ENCODE assay signal across 8 cellular contexts in the genomic region with DNA sequence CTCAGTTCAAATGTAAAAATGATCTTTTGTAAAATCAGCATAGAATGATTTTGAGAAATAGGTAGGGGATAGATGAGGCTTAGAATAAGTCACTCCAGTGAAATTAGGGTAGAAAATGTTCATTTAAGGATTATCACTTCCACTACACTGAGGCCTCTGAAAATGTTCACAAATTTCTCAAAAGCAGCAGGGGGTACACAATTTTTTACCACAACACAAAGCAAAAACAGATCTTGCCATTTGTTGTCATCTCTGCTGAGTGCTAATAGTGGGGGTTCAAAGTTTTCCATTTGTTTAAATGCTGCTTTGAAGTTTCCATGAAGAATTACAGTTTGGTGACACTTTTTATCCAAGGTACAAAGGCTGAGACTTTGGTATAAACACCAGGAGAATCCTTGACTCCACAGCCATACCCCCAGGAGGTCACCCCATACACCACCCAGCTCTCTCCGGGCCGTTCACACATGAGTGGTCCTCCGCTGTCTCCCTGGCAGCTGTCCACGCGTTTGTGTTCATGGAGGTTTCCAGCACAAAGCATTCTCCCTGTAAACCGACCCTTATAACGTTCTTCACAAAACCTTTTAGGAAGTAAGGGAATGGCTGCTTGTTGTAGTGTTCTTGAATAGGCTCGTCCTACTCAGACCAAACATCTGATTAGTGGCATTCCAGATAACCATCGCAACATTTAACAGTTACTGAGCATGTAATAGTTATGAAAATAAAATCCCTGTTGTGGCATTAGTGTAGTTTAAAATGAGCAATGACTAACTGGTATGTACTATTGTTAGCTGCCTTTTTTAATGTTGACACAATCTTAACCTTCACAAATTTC.
DNase-seq lines count a peak whose midpoint lies in the region; ATAC-seq and TF ChIP-seq lines count a peak whose summit lies in the region.

No MANE protein-coding gene starts in this region.

- H3K9ac ChIP-seq in OCI-LY1 (ENCODE audit: low read length): peak overlapping the region; percentile 31; the same call in 1 of the 2 replicates

- peaks cover 13% of the 10 kb centered on the region for H3K79me2 ChIP-seq in OCI-LY1 (ENCODE audit: insufficient read depth, low read length)

- DNase-seq in activated T-cell treated with anti-CD3 and anti-CD28 coated beads, Interleukin-2, amount 50 U/mL, for 24 hours: peak; percentile 58
- DNase-seq in activated T-cell treated with anti-CD3 and anti-CD28 coated beads for 4 hours (no peak), epithelial cell of prostate (ENCODE audit: low read depth, low spot score) (no peak), NCI-H1436 treated with DMSO at 0.1 percent for 48 hours (lab: John Stamatoyannopoulos, UW) (no peak)
- DNase-seq in stimulated activated naive B cell treated with anti-CD40 and anti-IgM and Interleukin-4, amounts not matched to agents 10 μg/mL and 1 μg/mL and 100 μg/mL, for 72 hours: no peak
- DNase-seq in effector memory CD4-positive, alpha-beta T cell: no peak

- peak overlapping the region; percentile 93 for H3K4me3 Mint-ChIP-seq in activated T-cell treated with anti-CD3 and anti-CD28 coated beads, Interleukin-2, amount 50 U/mL, for 24 hours
- peak overlapping the region; percentile 52 to 57 for H3K4me3 Mint-ChIP-seq in stimulated activated naive B cell treated with anti-CD40 and anti-IgM and Interleukin-4, amounts not matched to agents 10 μg/mL and 1 μg/mL and 100 μg/mL, for 72 hours

- H3K4me3 ChIP-seq in OCI-LY1 (ENCODE audit: low read depth, low read length, poor library complexity, severe bottlenecking): peak overlapping the region; percentile 96
- no peak overlapping the region for H3K4me3 ChIP-seq in effector memory CD4-positive, alpha-beta T cell (ENCODE audit: insufficient read depth, low read depth, low read length, poor library complexity, severe bottlenecking)

- no peaks in the 10 kb centered on the region for H3K9me2 ChIP-seq in OCI-LY1 (ENCODE audit: low read depth, low read length)

- H4K20me1 ChIP-seq in OCI-LY1 (ENCODE audit: insufficient read depth, low read length): no peaks in the 10 kb centered on the region

- H3K27ac Mint-ChIP-seq in activated T-cell treated with anti-CD3 and anti-CD28 coated beads, Interleukin-2, amount 50 U/mL, for 24 hours: peak overlapping the region; percentile 99
- peak overlapping the region; percentile 90 for H3K27ac Mint-ChIP-seq in stimulated activated naive B cell treated with anti-CD40 and anti-IgM and Interleukin-4, amounts not matched to agents 10 μg/mL and 1 μg/mL and 100 μg/mL, for 72 hours

- H3K27me3 Mint-ChIP-seq in activated T-cell treated with anti-CD3 and anti-CD28 coated beads, Interleukin-2, amount 50 U/mL, for 24 hours: no peaks in the 10 kb centered on the region
- no peaks in the 10 kb centered on the region for H3K27me3 Mint-ChIP-seq in stimulated activated naive B cell treated with anti-CD40 and anti-IgM and Interleukin-4, amounts not matched to agents 10 μg/mL and 1 μg/mL and 100 μg/mL, for 72 hours

- H3K27ac ChIP-seq in OCI-LY1 (ENCODE audit: low read depth, low read length, poor library complexity, severe bottlenecking) (peak overlapping the region; percentile 53), epithelial cell of prostate (peak overlapping the region; percentile 96)
- no peak overlapping the region for H3K27ac ChIP-seq in effector memory CD4-positive, alpha-beta T cell (ENCODE audit: insufficient read depth, low read length, poor library complexity, severe bottlenecking)

- peaks cover 43% of the 10 kb centered on the region for H3K36me3 ChIP-seq in OCI-LY1 (ENCODE audit: insufficient read depth, low read length)
- peaks cover 12% of the 10 kb centered on the region for H3K36me3 ChIP-seq in effector memory CD4-positive, alpha-beta T cell (ENCODE audit: control insufficient read depth, insufficient read depth, low read length)

- H3F3A ChIP-seq in OCI-LY1 (ENCODE audit: insufficient read depth, low read length): peaks cover 22% of the 10 kb centered on the region

- peaks cover 40% of the 10 kb centered on the region for H3K4me1 Mint-ChIP-seq in activated T-cell treated with anti-CD3 and anti-CD28 coated beads, Interleukin-2, amount 50 U/mL, for 24 hours (ENCODE audit: low read depth)
- H3K4me1 Mint-ChIP-seq in stimulated activated naive B cell treated with anti-CD40 and anti-IgM and Interleukin-4, amounts not matched to agents 10 μg/mL and 1 μg/mL and 100 μg/mL, for 72 hours: peaks cover 19 to 47% of the 10 kb centered on the region in 2 donors

- TF ChIP-seq CTCF in OCI-LY1 (IDR thresholded peaks at IDR 0.05; ENCODE audit: low read length): no peak

- H3K27me3 ChIP-seq in OCI-LY1 (ENCODE audit: insufficient read depth, low read length): no peaks in the 10 kb centered on the region
- no peaks in the 10 kb centered on the region for H3K27me3 ChIP-seq in effector memory CD4-positive, alpha-beta T cell (replicated peaks; ENCODE audit: control insufficient read depth, insufficient read depth, low read length, poor library complexity, severe bottlenecking)

- peaks cover 60% of the 10 kb centered on the region for H3K36me3 Mint-ChIP-seq in activated T-cell treated with anti-CD3 and anti-CD28 coated beads, Interleukin-2, amount 50 U/mL, for 24 hours (ENCODE audit: low read depth)
- peaks cover 43 to 61% of the 10 kb centered on the region in 2 donors for H3K36me3 Mint-ChIP-seq in stimulated activated naive B cell treated with anti-CD40 and anti-IgM and Interleukin-4, amounts not matched to agents 10 μg/mL and 1 μg/mL and 100 μg/mL, for 72 hours

- ATAC-seq in stimulated activated naive B cell treated with anti-CD40 and anti-IgM and Interleukin-4, amounts not matched to agents 10 μg/mL and 1 μg/mL and 100 μg/mL, for 72 hours (replicated peaks): no peak
- no peak for ATAC-seq in GM21447 (IDR thresholded peaks at IDR 0.05; ENCODE audit: unreplicated experiment)

- no peaks in the 10 kb centered on the region for H3K9me3 ChIP-seq in OCI-LY1 (ENCODE audit: low read length)
- no peaks in the 10 kb centered on the region for H3K9me3 ChIP-seq in effector memory CD4-positive, alpha-beta T cell (ENCODE audit: control insufficient read depth, low read length)

- peaks cover 60% of the 10 kb centered on the region for H3K4me1 ChIP-seq in OCI-LY1 (ENCODE audit: insufficient read depth, low read length, severe bottlenecking)
- peaks cover 10% of the 10 kb centered on the region for H3K4me1 ChIP-seq in effector memory CD4-positive, alpha-beta T cell (ENCODE audit: control insufficient read depth, insufficient read depth, low read length, poor library complexity, severe bottlenecking)

- peak overlapping the region; percentile 90 for H3K4me2 ChIP-seq in OCI-LY1 (ENCODE audit: low read length)

- H2AFZ ChIP-seq in OCI-LY1 (ENCODE audit: low read length): no peak overlapping the region

- H3K9me3 Mint-ChIP-seq in activated T-cell treated with anti-CD3 and anti-CD28 coated beads, Interleukin-2, amount 50 U/mL, for 24 hours: no peaks in the 10 kb centered on the region
- H3K9me3 Mint-ChIP-seq in stimulated activated naive B cell treated with anti-CD40 and anti-IgM and Interleukin-4, amounts not matched to agents 10 μg/mL and 1 μg/mL and 100 μg/mL, for 72 hours: peaks cover 0 to 4% of the 10 kb centered on the region in 2 donors
